8 cellular contexts compared by ENCODE assay signal in genomic region chr22:11029534-11029933, GRCh38.
DNase-seq lines count a peak whose midpoint lies in the region; ATAC-seq and TF ChIP-seq lines count a peak whose summit lies in the region.
"Not testable (repeated sequence)": the region's sequence is repeated elsewhere in the genome, so short reads cannot be mapped to it uniquely, and the experiment has no call there.

No MANE protein-coding gene starts in this region.

- H3K9me3 ChIP-seq in endodermal cell (ENCODE audit: control insufficient read depth, low read length) (peaks cover 81% of the 10 kb centered on the region), right atrium auricular region (peaks cover 0 to 21% of the 10 kb centered on the region in 2 donors), lower lobe of right lung (peaks cover 62% of the 10 kb centered on the region)
- H3K9me3 ChIP-seq in upper lobe of right lung, result not testable (repeated sequence)

- H3K27ac ChIP-seq in endodermal cell (ENCODE audit: low read depth, low read length); right atrium auricular region; lower lobe of right lung; upper lobe of right lung: not testable (repeated sequence)

- not testable (repeated sequence) for H3K9ac ChIP-seq in endodermal cell (ENCODE audit: extremely low read depth, low read length, poor library complexity, severe bottlenecking)

- H3K27me3 ChIP-seq in endodermal cell (ENCODE audit: control insufficient read depth, insufficient read depth, low read length, poor library complexity, severe bottlenecking); right atrium auricular region; lower lobe of right lung (ENCODE audit: low read depth); upper lobe of right lung: not testable (repeated sequence)

- not testable (repeated sequence) for H3K4me1 Mint-ChIP-seq in endodermal cell; osteocyte (ENCODE audit: unreplicated experiment); stimulated activated effector memory CD8-positive, alpha-beta T cell treated with anti-CD3 and anti-CD28 coated beads, Interleukin-12 subunit alpha, Interleukin-12 subunit beta, amount 100 ng/mL, for 72 hours

- H3K36me3 Mint-ChIP-seq in endodermal cell (ENCODE audit: low read depth); osteocyte (ENCODE audit: unreplicated experiment); stimulated activated effector memory CD8-positive, alpha-beta T cell treated with anti-CD3 and anti-CD28 coated beads, Interleukin-12 subunit alpha, Interleukin-12 subunit beta, amount 100 ng/mL, for 72 hours: not testable (repeated sequence)

- peak; percentile 57 for DNase-seq in activated CD8-positive, alpha-beta memory T cell treated with anti-CD3 and anti-CD28 coated beads for 24 hours
- DNase-seq in endodermal cell (peak; percentile 22), right atrium auricular region (ENCODE audit: low spot score) (peak; percentile 59), islet precursor cell (peak; percentile 36), lower lobe of right lung (peak; percentile 43), osteocyte (ENCODE audit: extremely low spot score, unreplicated experiment) (peak; percentile 89)
- DNase-seq in stimulated activated effector memory CD8-positive, alpha-beta T cell treated with anti-CD3 and anti-CD28 coated beads, Interleukin-12 subunit alpha, Interleukin-12 subunit beta, amount 100 ng/mL, for 72 hours (ENCODE audit: low spot score in 2 of 2), result peak in 1 of 2 donors; percentile 48
- not testable (repeated sequence) for DNase-seq in upper lobe of right lung

- ATAC-seq in lower lobe of right lung (peak; percentile 8 to 17), upper lobe of right lung (peak; percentile 36)
- ATAC-seq in stimulated activated effector memory CD8-positive, alpha-beta T cell treated with anti-CD3 and anti-CD28 coated beads, Interleukin-12 subunit alpha, Interleukin-12 subunit beta, amount 100 ng/mL, for 72 hours, result peak; percentile 15

- H3K27me3 Mint-ChIP-seq in endodermal cell (ENCODE audit: insufficient read depth); osteocyte (ENCODE audit: unreplicated experiment): not testable (repeated sequence)

- peaks cover 95% of the 10 kb centered on the region for H3K9me3 Mint-ChIP-seq in endodermal cell
- H3K9me3 Mint-ChIP-seq in osteocyte (ENCODE audit: unreplicated experiment), result peaks cover 29% of the 10 kb centered on the region
- peaks cover 25% of the 10 kb centered on the region for H3K9me3 Mint-ChIP-seq in stimulated activated effector memory CD8-positive, alpha-beta T cell treated with anti-CD3 and anti-CD28 coated beads, Interleukin-12 subunit alpha, Interleukin-12 subunit beta, amount 100 ng/mL, for 72 hours

- WGBS in endodermal cell (ENCODE audit: insufficient coverage in 1 of 2, insufficient read length in 1 of 2), 2 experiments, result 67 to 83% methylated on average over 5 to 7 of the region's 8 CpGs

- not testable (repeated sequence) for H3K27ac Mint-ChIP-seq in endodermal cell; osteocyte (ENCODE audit: unreplicated experiment); stimulated activated effector memory CD8-positive, alpha-beta T cell treated with anti-CD3 and anti-CD28 coated beads, Interleukin-12 subunit alpha, Interleukin-12 subunit beta, amount 100 ng/mL, for 72 hours

- TF ChIP-seq CTCF in endodermal cell (conservative IDR thresholded peaks at IDR 0.05); right atrium auricular region (IDR thresholded peaks at IDR 0.05); lower lobe of right lung (IDR thresholded peaks at IDR 0.05); osteocyte (IDR thresholded peaks at IDR 0.05); upper lobe of right lung (IDR thresholded peaks at IDR 0.05): not testable (repeated sequence)

- H3K4me3 ChIP-seq in endodermal cell (ENCODE audit: low read length); right atrium auricular region; lower lobe of right lung; upper lobe of right lung: not testable (repeated sequence)

- not testable (repeated sequence) for H3K4me3 Mint-ChIP-seq in endodermal cell; osteocyte (ENCODE audit: unreplicated experiment); stimulated activated effector memory CD8-positive, alpha-beta T cell treated with anti-CD3 and anti-CD28 coated beads, Interleukin-12 subunit alpha, Interleukin-12 subunit beta, amount 100 ng/mL, for 72 hours

- H3K36me3 ChIP-seq in endodermal cell (ENCODE audit: control insufficient read depth, insufficient read depth, low read length); right atrium auricular region; lower lobe of right lung; upper lobe of right lung: not testable (repeated sequence)

- intact Hi-C loops in lower lobe of right lung (cut with DNase I); upper lobe of right lung (cut with DNase I): not testable (repeated sequence)

- H3K4me1 ChIP-seq in endodermal cell (ENCODE audit: control insufficient read depth, insufficient read depth, low read length); right atrium auricular region; lower lobe of right lung; upper lobe of right lung: not testable (repeated sequence)
